In genomic region chr4:89216422-89216821, GRCh38 we compare ENCODE assay signal across 28 cellular contexts.
"Had no signal": no experiment of that assay in that cellular context is flagged by ENCODE, and none has a peak within 500 bp of the region (broad histone marks: within the 10 kb centered on the region; RNA-seq: fewer than 3 reads in every experiment).

No MANE protein-coding gene starts in this region.

- H3K27ac ChIP-seq: KMS-11 had no signal

- DNase-seq: Karpas-422, Kasumi-1, MG63, MM.1S, MV-4-11, NCI-H1048, NCI-H1092, NCI-H1092 treated with DMSO at 0.1 percent for 48 hours, NCI-H1105, NCI-H1105 treated with DMSO at 0.1 percent for 48 hours, NCI-H1417 treated with DMSO at 0.1 percent for 48 hours, NCI-H1436, NCI-H1436 treated with DMSO at 0.1 percent for 48 hours, NCI-H1694, NCI-H1694 treated with DMSO at 0.1 percent for 48 hours, NCI-H187, NCI-H187 treated with DMSO at 0.1 percent for 48 hours, NCI-H1930, NCI-H2029, NCI-H2029 treated with DMSO at 0.1 percent for 48 hours, NCI-H2081 treated with DMSO at 0.1 percent for 48 hours, NCI-H2107, NCI-H2227 treated with DMSO at 0.1 percent for 48 hours, NCI-H226, NCI-H446, NCI-H446 treated with DMSO at 0.1 percent for 48 hours, NCI-H510A had no signal

- H3K27me3 ChIP-seq: MG63 had no signal

- H3K36me3 ChIP-seq: MG63 had no signal

- H3K9ac ChIP-seq: KMS-11 had no signal

- H3K9me3 ChIP-seq: MG63 had no signal

- H3K4me3 ChIP-seq: MG63 had no signal

- H3K4me2 ChIP-seq: KMS-11 had no signal
